In the genomic region with DNA sequence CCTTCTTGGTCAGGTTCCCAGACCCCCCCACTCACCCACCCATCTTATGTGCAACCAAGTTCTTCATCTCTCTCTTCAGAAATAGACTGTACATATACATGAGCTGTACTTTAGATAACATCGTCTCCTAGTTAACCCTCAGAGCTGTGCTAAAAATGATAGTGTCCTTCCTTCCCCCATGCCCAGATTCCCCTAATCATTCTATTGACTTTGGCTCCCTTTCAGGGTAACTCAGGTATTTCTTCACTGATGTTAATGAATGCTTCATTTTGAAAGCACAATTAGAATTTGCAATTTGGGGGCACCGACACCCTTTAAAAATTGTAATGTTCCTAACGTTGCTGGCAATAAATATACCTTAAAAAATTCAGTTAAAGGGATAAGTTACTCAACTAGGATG, we compare ENCODE assay signal across 3 cellular contexts.
TF ChIP-seq lines count a peak whose summit lies in the region.

No MANE protein-coding gene starts in this region.

TF ChIP-seq in liver, 16 proteins besides CTCF, POLR2A, EP300 and RAD21:
- no peak for TF ChIP-seq HNF4G (IDR thresholded peaks at IDR 0.05)
- no peak for TF ChIP-seq GABPA (IDR thresholded peaks at IDR 0.05 in 1 of 2, conservative IDR thresholded peaks at IDR 0.05 in 1 of 2)
- TF ChIP-seq, protein P1, sequence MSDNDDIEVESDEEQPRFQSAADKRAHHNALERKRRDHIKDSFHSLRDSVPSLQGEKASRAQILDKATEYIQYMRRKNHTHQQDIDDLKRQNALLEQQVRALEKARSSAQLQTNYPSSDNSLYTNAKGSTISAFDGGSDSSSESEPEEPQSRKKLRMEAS (IDR thresholded peaks at IDR 0.05) = no peak
- TF ChIP-seq RXRA (IDR thresholded peaks at IDR 0.05) = peak in 1 of 2 donors; percentile 12
- TF ChIP-seq JUND (IDR thresholded peaks at IDR 0.05) = no peak
- peak; percentile 67 for TF ChIP-seq FOXA2 (IDR thresholded peaks at IDR 0.05)
- TF ChIP-seq, protein P2, sequence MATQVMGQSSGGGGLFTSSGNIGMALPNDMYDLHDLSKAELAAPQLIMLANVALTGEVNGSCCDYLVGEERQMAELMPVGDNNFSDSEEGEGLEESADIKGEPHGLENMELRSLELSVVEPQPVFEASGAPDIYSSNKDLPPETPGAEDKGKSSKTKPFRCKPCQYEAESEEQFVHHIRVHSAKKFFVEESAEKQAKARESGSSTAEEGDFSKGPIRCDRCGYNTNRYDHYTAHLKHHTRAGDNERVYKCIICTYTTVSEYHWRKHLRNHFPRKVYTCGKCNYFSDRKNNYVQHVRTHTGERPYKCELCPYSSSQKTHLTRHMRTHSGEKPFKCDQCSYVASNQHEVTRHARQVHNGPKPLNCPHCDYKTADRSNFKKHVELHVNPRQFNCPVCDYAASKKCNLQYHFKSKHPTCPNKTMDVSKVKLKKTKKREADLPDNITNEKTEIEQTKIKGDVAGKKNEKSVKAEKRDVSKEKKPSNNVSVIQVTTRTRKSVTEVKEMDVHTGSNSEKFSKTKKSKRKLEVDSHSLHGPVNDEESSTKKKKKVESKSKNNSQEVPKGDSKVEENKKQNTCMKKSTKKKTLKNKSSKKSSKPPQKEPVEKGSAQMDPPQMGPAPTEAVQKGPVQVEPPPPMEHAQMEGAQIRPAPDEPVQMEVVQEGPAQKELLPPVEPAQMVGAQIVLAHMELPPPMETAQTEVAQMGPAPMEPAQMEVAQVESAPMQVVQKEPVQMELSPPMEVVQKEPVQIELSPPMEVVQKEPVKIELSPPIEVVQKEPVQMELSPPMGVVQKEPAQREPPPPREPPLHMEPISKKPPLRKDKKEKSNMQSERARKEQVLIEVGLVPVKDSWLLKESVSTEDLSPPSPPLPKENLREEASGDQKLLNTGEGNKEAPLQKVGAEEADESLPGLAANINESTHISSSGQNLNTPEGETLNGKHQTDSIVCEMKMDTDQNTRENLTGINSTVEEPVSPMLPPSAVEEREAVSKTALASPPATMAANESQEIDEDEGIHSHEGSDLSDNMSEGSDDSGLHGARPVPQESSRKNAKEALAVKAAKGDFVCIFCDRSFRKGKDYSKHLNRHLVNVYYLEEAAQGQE (IDR thresholded peaks at IDR 0.05) = no peak
- TF ChIP-seq, protein P3, sequence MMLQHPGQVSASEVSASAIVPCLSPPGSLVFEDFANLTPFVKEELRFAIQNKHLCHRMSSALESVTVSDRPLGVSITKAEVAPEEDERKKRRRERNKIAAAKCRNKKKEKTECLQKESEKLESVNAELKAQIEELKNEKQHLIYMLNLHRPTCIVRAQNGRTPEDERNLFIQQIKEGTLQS (IDR thresholded peaks at IDR 0.05) = no peak
- no peak for TF ChIP-seq TAF1 (conservative IDR thresholded peaks at IDR 0.05)

TF ChIP-seq in HepG2, 621 proteins besides CTCF, POLR2A, EP300 and RAD21:
- TF ChIP-seq CCAR2 (optimal IDR thresholded peaks at IDR 0.05; ENCODE audit: low read depth, low read length) (no peak), NR1H2 (CRISPR knock-in tag; IDR thresholded peaks at IDR 0.05; ENCODE audit: borderline replicate concordance, low read depth) (no peak), ZSCAN12 (CRISPR knock-in tag; IDR thresholded peaks at IDR 0.05) (no peak), MXD4 (CRISPR knock-in tag; IDR thresholded peaks at IDR 0.05) (no peak), CEBPB (IDR thresholded peaks at IDR 0.05; ENCODE audit: borderline replicate concordance, low read depth, low read length) (no peak)

TF ChIP-seq in H1, 55 proteins besides CTCF, POLR2A, EP300 and RAD21:
- TF ChIP-seq KDM4A (IDR thresholded peaks at IDR 0.05; ENCODE audit: low read depth, low read length, severe bottlenecking) (no peak), KDM1A (IDR thresholded peaks at IDR 0.05; ENCODE audit: borderline replicate concordance, low read length) (no peak), FOSL1 (IDR thresholded peaks at IDR 0.05; ENCODE audit: insufficient read depth, low read depth, low read length) (no peak), SP2 (IDR thresholded peaks at IDR 0.05; ENCODE audit: low read length) (no peak), CHD2 (IDR thresholded peaks at IDR 0.05; ENCODE audit: low read length) (no peak), SIN3A (conservative IDR thresholded peaks at IDR 0.05 in 1 of 2, IDR thresholded peaks at IDR 0.05 in 1 of 2; ENCODE audit: low read depth in 1 of 2, low read length in 2 of 2) (no peak), CTBP2 (IDR thresholded peaks at IDR 0.05; ENCODE audit: borderline replicate concordance, insufficient read depth, insufficient read length, low read length) (no peak)
